1 cellular context compared by ENCODE assay signal in the genomic region with DNA sequence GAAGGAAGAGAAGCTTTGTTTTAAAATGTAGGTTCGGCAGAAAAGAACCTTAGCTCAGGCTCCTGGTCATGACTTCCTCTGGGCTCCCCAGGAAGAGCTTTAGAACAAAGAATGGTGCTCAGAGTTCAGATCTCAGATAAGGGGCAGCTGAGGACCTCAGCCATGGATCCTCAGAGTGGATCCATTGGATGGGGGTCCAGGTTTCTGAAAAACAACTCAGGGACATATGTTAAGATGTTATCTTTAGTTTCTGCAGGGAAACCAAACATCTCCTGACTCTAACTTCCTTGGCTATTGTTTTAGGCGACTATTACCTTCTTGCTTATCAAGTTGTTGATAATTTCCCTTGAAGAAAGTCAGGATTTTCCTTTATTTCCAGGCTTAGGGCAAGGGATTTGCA.
TF ChIP-seq lines count a peak whose summit lies in the region.

No MANE protein-coding gene starts in this region.

TF ChIP-seq in GM12878, 131 proteins besides CTCF, POLR2A, EP300 and RAD21:
- no peak for TF ChIP-seq SMAD5 (IDR thresholded peaks at IDR 0.05; ENCODE audit: low read depth)
- no peak for TF ChIP-seq WRNIP1 (IDR thresholded peaks at IDR 0.05; ENCODE audit: borderline replicate concordance, low read depth, low read length)
- no peak for TF ChIP-seq BRCA1 (IDR thresholded peaks at IDR 0.05; ENCODE audit: low read depth, low read length)
- no peak for TF ChIP-seq SIX5 (IDR thresholded peaks at IDR 0.05; ENCODE audit: low read depth, low read length, severe bottlenecking)
- no peak for TF ChIP-seq EZH2 (IDR thresholded peaks at IDR 0.05; ENCODE audit: borderline replicate concordance, control insufficient read depth, low read depth, low read length)
- no peak for TF ChIP-seq NR2F1 (conservative IDR thresholded peaks at IDR 0.05)
- TF ChIP-seq TAF1 (IDR thresholded peaks at IDR 0.05; ENCODE audit: borderline replicate concordance, low read depth, low read length): no peak
- TF ChIP-seq SUPT20H (IDR thresholded peaks at IDR 0.05; ENCODE audit: borderline replicate concordance, control insufficient read depth, low read depth, low read length): no peak
- TF ChIP-seq EED (IDR thresholded peaks at IDR 0.05; ENCODE audit: low read depth): no peak
- no peak for TF ChIP-seq USF1 (IDR thresholded peaks at IDR 0.05; ENCODE audit: borderline replicate concordance, extremely low read length, insufficient read depth, low read depth, low read length)
- no peak for TF ChIP-seq NFXL1 (IDR thresholded peaks at IDR 0.05; ENCODE audit: borderline replicate concordance)
- TF ChIP-seq MEF2A (IDR thresholded peaks at IDR 0.05; ENCODE audit: insufficient read depth, low read depth, low read length): no peak
- no peak for TF ChIP-seq FOXK2 (IDR thresholded peaks at IDR 0.05)
